Comparison of ENCODE assay signal across 15 cellular contexts in the genomic region with DNA sequence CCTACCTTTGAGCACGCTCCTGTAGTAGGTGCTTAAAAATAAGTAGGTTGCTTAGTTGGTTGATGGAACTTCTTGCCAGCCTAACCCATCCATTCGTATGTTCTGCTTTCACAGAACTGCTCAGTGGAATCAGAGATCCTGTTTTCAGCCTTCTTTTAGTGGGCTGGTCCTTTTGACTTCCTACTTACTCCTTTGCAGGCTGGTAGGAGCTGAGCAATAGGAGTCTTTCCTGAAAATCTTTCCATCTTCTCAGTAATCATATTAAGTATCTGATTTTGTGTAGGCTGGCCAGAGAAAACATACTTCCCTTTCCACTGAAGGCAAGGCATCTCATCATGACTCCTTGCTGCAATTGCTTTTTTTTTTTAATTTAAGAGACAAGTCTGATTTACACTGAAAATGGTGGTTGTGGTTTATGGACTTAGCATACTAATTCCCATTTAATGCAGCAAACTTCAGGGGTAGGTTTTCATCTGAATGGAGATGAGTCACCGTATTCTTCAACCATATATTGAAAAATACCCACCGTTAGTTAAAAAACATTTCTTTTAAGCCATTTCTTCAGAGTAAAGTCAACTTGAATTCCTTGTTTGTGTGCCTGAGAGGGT.
DNase-seq lines count a peak whose midpoint lies in the region; ATAC-seq and TF ChIP-seq lines count a peak whose summit lies in the region.
"Had no signal": no experiment of that assay in that cellular context is flagged by ENCODE, and none has a peak within 500 bp of the region (broad histone marks: within the 10 kb centered on the region; RNA-seq: fewer than 3 reads in every experiment).

No MANE protein-coding gene starts in this region.

- CTCF ChIA-PET in MCF 10A (lab: Yijun Ruan, JAX) (interaction anchor here (0.7 kb wide), 1 partner anchor 576 kb away, joined by 4 read pairs; no protein-coding TSS in a partner anchor), T-cell (lab: Charles Lee) (no interaction called here)

- no peak for TF ChIP-seq POLR2A in upper lobe of left lung (IDR thresholded peaks at IDR 0.05)

- H3K27me3 ChIP-seq in lower lobe of right lung (ENCODE audit: low read depth) (no peaks in the 10 kb centered on the region), upper lobe of left lung (no peaks in the 10 kb centered on the region)

- H3K27ac Mint-ChIP-seq in MCF 10A (ENCODE audit: low read depth, unreplicated experiment) (peak overlapping the region; percentile 70), T-cell (no peak overlapping the region)

- H3K27me3 Mint-ChIP-seq in MCF 10A (ENCODE audit: insufficient read depth, unreplicated experiment), result no peaks in the 10 kb centered on the region
- peaks cover 2 to 4% of the 10 kb centered on the region in 2 donors for H3K27me3 Mint-ChIP-seq in T-cell

- no peak overlapping the region for H3K4me3 ChIP-seq in lower lobe of right lung
- no peak overlapping the region for H3K4me3 ChIP-seq in upper lobe of left lung

- H3K9me3 ChIP-seq in lower lobe of right lung (no peaks in the 10 kb centered on the region), upper lobe of left lung (no peaks in the 10 kb centered on the region)
- H3K9me3 ChIP-seq: Caco-2 had no signal

- H3K27ac ChIP-seq in lower lobe of right lung (peak overlapping the region; percentile 46), upper lobe of left lung (peak overlapping the region in 3 of 4 donors; percentile 2 to 69 (median 60))

- POLR2A ChIA-PET in MCF 10A (lab: Yijun Ruan, JAX) (interaction anchor here (0.6 kb wide), 2 partner anchors 98 to 745 kb away, joined by 3 read pairs; no protein-coding TSS in a partner anchor), T-cell (lab: Charles Lee) (no interaction called here)

- no TSS peak for BruUV-seq in MCF 10A (replicated peaks; lab: Mats Ljungman, UMichigan)

- H3K36me3 Mint-ChIP-seq in MCF 10A (ENCODE audit: insufficient read depth, unreplicated experiment) (no peaks in the 10 kb centered on the region), T-cell (no peaks in the 10 kb centered on the region)

- WGBS in upper lobe of left lung, 2 donors, result 75 to 87% methylated on average over 4 of the region's 4 CpGs

- H3K36me3 ChIP-seq in lower lobe of right lung (no peaks in the 10 kb centered on the region), upper lobe of left lung (no peaks in the 10 kb centered on the region)

- DNase-seq in MV-4-11 (lab: John Stamatoyannopoulos, UW), result peak; percentile 38
- no peak for DNase-seq in MCF 10A (ENCODE audit: unreplicated experiment)
- DNase-seq in lower lobe of right lung, result no peak
- DNase-seq in upper lobe of left lung, result no peak
- no peak for DNase-seq in SKM-1 treated with dmso at 0.1 percent for 144 hours (lab: John Stamatoyannopoulos, UW; ENCODE audit: unreplicated experiment)
- no peak for DNase-seq in T-cell
- no peak for DNase-seq in activated CD4-positive, CD25-positive, alpha-beta regulatory T cell (lab: John Stamatoyannopoulos, UW)
- DNase-seq: activated T-cell treated with anti-CD3 and anti-CD28 coated beads, Interleukin-2, amount 50 U/mL, for 1 hour; anterior cingulate cortex; Caco-2; midbrain; NCI-H146; retina; SIG-M5 had no signal

- TF ChIP-seq CTCF in MCF 10A (IDR thresholded peaks at IDR 0.05; ENCODE audit: unreplicated experiment) (no peak), lower lobe of right lung (IDR thresholded peaks at IDR 0.05) (no peak), upper lobe of left lung (IDR thresholded peaks at IDR 0.05) (no peak)

- H3K4me1 Mint-ChIP-seq in MCF 10A (ENCODE audit: insufficient read depth, unreplicated experiment) (peaks cover 9% of the 10 kb centered on the region), T-cell (no peaks in the 10 kb centered on the region)

- TF ChIP-seq EP300 in upper lobe of left lung (IDR thresholded peaks at IDR 0.05), result no peak

- intact Hi-C loops in MCF 10A (cut with micrococcal nuclease), result no loop called here
- intact Hi-C loops in lower lobe of right lung (cut with DNase I), result no loop called here

- H3K4me3 Mint-ChIP-seq in MCF 10A (ENCODE audit: unreplicated experiment), result no peak overlapping the region
- no peak overlapping the region for H3K4me3 Mint-ChIP-seq in T-cell

- no peak for ATAC-seq in lower lobe of right lung
- ATAC-seq in upper lobe of left lung (ENCODE audit: low FRiP score in 2 of 2), result no peak
- no peak for ATAC-seq in T-cell (replicated peaks in 1 of 4)
- ATAC-seq: activated CD4-positive, CD25-positive, alpha-beta regulatory T cell treated with anti-CD3 and anti-CD28 coated beads, Interleukin-2, amount 50 U/mL, for 24 hours had no signal

- H3K9me3 Mint-ChIP-seq in MCF 10A (ENCODE audit: unreplicated experiment), result no peaks in the 10 kb centered on the region
- H3K9me3 Mint-ChIP-seq in T-cell, result no peaks in the 10 kb centered on the region

- H3K4me1 ChIP-seq in lower lobe of right lung, result peaks cover 10% of the 10 kb centered on the region
- peaks cover 4 to 13% (median 8%) of the 10 kb centered on the region in 4 donors for H3K4me1 ChIP-seq in upper lobe of left lung
- H3K4me1 ChIP-seq: Caco-2 had no signal
